In the genomic region with DNA sequence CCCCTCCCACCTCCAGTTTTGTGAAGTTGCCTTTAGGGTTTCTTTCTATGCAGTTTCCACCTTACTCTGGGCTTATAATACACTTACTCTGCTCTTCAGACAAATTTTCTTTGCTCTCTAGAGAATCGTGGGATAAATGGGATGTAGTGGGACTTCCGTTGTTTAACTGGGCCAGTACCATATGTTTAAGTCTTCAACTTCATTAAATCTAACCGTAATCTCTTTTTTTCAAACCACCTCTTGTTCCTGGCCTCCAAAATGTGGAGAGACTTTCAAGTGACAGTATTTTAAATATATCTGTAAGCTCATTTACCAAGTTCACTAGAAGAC, we compare ENCODE assay signal across 8 cellular contexts. TPM values are rescaled to one million over a fixed set of nuclear protein-coding genes. Genes with fewer than 3 reads are reported as not detected.
A peak's percentile ranks its signal among the peaks of the same experiment; 100 is the strongest.
DNase-seq lines count a peak whose midpoint lies in the region; ATAC-seq, FAIRE-seq and TF ChIP-seq lines count a peak whose summit lies in the region.

No MANE protein-coding gene starts in this region.

- ATAC-seq in HG02981 (IDR thresholded peaks at IDR 0.05; ENCODE audit: unreplicated experiment): no peak

- peak overlapping the region; percentile 91 for H3K27ac ChIP-seq in HUES48 (ENCODE audit: low read depth, low read length)

- H3K4me1 ChIP-seq in HUES48 (ENCODE audit: control insufficient read depth, insufficient read depth, low read length): peaks cover 15% of the 10 kb centered on the region; the same call in 1 of the 2 replicates

- in situ Hi-C loops in ACHN (cut with HindIII; ENCODE audit: low pct_ligation_motif_present, low pct_unique_long_range_greater_than_20kb, low sequenced_read_pairs): no loop called here

- no peak for FAIRE-seq in GM12892 (lab: Jason Lieb, UNC)

- TF ChIP-seq CTCF in brain (conservative IDR thresholded peaks at IDR 0.05) (no peak), mesothelial cell of epicardium (IDR thresholded peaks at IDR 0.05; ENCODE audit: unreplicated experiment) (no peak)

- no peaks in the 10 kb centered on the region for H3K9me3 Mint-ChIP-seq in brain
- H3K9me3 Mint-ChIP-seq in mesothelial cell of epicardium: no peaks in the 10 kb centered on the region

- H3K27me3 Mint-ChIP-seq in brain (peaks cover 4% of the 10 kb centered on the region), mesothelial cell of epicardium (ENCODE audit: low read depth) (no peaks in the 10 kb centered on the region)

- TF ChIP-seq POLR2A in GM12892 (IDR thresholded peaks at IDR 0.05; ENCODE audit: low read depth, low read length): no peak

- H3K4me3 Mint-ChIP-seq in brain (peak overlapping the region; percentile 92 to 97 (median 95)), mesothelial cell of epicardium (peak overlapping the region; percentile 85)

- H3K27ac Mint-ChIP-seq in brain (peak overlapping the region; percentile 91 to 98 (median 94)), mesothelial cell of epicardium (peak overlapping the region; percentile 97)

- H3K9me3 ChIP-seq in HUES48 (ENCODE audit: control insufficient read depth, insufficient read depth, low read length): no peaks in the 10 kb centered on the region

- H3K36me3 ChIP-seq in HUES48 (ENCODE audit: control insufficient read depth, insufficient read depth, low read length): peaks cover 28% of the 10 kb centered on the region

- DNase-seq in ACHN: peak; percentile 19
- DNase-seq in mesothelial cell of epicardium (ENCODE audit: low spot score in 2 of 2, unreplicated experiment in 2 of 2): no peak
- no peak for DNase-seq in NCI-H1930 (lab: John Stamatoyannopoulos, UW)
- DNase-seq in NCI-H2081 treated with DMSO at 0.1 percent for 48 hours (lab: John Stamatoyannopoulos, UW): no peak
- no peak for DNase-seq in GM12892 (ENCODE audit: insufficient read length)

- H3K4me1 Mint-ChIP-seq in brain: peaks cover 58% of the 10 kb centered on the region
- peaks cover 32% of the 10 kb centered on the region for H3K4me1 Mint-ChIP-seq in mesothelial cell of epicardium

- H3K4me3 ChIP-seq in HUES48 (ENCODE audit: low read depth, low read length): peak overlapping the region; percentile 97

- no peaks in the 10 kb centered on the region for H3K27me3 ChIP-seq in HUES48 (ENCODE audit: control insufficient read depth, insufficient read depth, low read length)

- peak overlapping the region; percentile 92 for H3K9ac ChIP-seq in HUES48 (ENCODE audit: low read depth, low read length)

- H3K36me3 Mint-ChIP-seq in brain: peaks cover 3% of the 10 kb centered on the region
- peaks cover 2% of the 10 kb centered on the region for H3K36me3 Mint-ChIP-seq in mesothelial cell of epicardium

RNA-seq across cellular contexts. Expression of a gene that starts 23.9 kb away (rescaled TPM):
- 73.1 TPM for polyA plus RNA-seq in brain (ENCODE audit: insufficient read depth, low read depth, low replicate concordance)
- total RNA-seq in mesothelial cell of epicardium: 172 to 176 TPM (median 175 TPM) in 3 replicates
- polyA plus RNA-seq in GM12892 (2012; ENCODE audit: missing spikeins): 108 TPM
